1 cellular context compared by ENCODE assay signal in the genomic region with DNA sequence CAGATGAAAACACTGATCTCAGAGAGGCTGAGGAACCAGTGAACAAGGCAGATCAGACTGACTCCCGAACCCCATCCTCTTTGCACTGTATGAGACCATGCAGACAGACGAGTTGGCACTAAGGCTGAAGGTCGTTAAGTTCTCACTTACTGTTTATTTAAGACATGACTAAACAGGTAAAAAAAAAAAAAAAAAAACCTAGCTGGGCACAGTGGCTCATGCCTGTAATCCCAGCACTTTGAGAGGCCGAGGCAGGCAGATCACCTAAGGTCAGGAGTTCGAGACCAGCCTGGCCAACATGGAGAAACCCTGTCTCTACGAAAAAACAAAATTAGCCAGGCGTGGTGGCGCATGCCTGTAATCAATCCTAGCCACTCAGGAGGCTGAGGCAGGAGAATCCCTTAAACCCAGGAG.
TF ChIP-seq lines count a peak whose summit lies in the region.

No MANE protein-coding gene starts in this region.

TF ChIP-seq in K562, 482 proteins besides CTCF, POLR2A, EP300 and RAD21:
- TF ChIP-seq THRAP3 (IDR thresholded peaks at IDR 0.05; ENCODE audit: borderline replicate concordance) (0 out of 2 replicates have a peak, but pooled peaks have one; percentile 36), ZNF384 (IDR thresholded peaks at IDR 0.05; ENCODE audit: low read depth, low read length) (0 out of 2 replicates have a peak, but pooled peaks have one; percentile 16)
